Comparison of ENCODE assay signal across 2 cellular contexts in genomic region chr7:74690474-74690873, GRCh38.
TF ChIP-seq lines count a peak whose summit lies in the region.

No MANE protein-coding gene starts in this region.

TF ChIP-seq in GM23338, 12 proteins besides CTCF, POLR2A, EP300 and RAD21:
- TF ChIP-seq EZH2 (IDR thresholded peaks at IDR 0.05; ENCODE audit: low read depth, unreplicated experiment) = no peak
- TF ChIP-seq STAT1 (IDR thresholded peaks at IDR 0.05; ENCODE audit: unreplicated experiment) = no peak
- TF ChIP-seq ZNF114 (CRISPR knock-in tag; IDR thresholded peaks at IDR 0.05) = no peak
- no peak for TF ChIP-seq EZH2phosphoT487 (IDR thresholded peaks at IDR 0.05; ENCODE audit: unreplicated experiment)
- TF ChIP-seq REST (IDR thresholded peaks at IDR 0.05; ENCODE audit: unreplicated experiment) = no peak
- TF ChIP-seq, protein P1, sequence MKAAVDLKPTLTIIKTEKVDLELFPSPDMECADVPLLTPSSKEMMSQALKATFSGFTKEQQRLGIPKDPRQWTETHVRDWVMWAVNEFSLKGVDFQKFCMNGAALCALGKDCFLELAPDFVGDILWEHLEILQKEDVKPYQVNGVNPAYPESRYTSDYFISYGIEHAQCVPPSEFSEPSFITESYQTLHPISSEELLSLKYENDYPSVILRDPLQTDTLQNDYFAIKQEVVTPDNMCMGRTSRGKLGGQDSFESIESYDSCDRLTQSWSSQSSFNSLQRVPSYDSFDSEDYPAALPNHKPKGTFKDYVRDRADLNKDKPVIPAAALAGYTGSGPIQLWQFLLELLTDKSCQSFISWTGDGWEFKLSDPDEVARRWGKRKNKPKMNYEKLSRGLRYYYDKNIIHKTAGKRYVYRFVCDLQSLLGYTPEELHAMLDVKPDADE (IDR thresholded peaks at IDR 0.05) = no peak
- TF ChIP-seq, protein P2, sequence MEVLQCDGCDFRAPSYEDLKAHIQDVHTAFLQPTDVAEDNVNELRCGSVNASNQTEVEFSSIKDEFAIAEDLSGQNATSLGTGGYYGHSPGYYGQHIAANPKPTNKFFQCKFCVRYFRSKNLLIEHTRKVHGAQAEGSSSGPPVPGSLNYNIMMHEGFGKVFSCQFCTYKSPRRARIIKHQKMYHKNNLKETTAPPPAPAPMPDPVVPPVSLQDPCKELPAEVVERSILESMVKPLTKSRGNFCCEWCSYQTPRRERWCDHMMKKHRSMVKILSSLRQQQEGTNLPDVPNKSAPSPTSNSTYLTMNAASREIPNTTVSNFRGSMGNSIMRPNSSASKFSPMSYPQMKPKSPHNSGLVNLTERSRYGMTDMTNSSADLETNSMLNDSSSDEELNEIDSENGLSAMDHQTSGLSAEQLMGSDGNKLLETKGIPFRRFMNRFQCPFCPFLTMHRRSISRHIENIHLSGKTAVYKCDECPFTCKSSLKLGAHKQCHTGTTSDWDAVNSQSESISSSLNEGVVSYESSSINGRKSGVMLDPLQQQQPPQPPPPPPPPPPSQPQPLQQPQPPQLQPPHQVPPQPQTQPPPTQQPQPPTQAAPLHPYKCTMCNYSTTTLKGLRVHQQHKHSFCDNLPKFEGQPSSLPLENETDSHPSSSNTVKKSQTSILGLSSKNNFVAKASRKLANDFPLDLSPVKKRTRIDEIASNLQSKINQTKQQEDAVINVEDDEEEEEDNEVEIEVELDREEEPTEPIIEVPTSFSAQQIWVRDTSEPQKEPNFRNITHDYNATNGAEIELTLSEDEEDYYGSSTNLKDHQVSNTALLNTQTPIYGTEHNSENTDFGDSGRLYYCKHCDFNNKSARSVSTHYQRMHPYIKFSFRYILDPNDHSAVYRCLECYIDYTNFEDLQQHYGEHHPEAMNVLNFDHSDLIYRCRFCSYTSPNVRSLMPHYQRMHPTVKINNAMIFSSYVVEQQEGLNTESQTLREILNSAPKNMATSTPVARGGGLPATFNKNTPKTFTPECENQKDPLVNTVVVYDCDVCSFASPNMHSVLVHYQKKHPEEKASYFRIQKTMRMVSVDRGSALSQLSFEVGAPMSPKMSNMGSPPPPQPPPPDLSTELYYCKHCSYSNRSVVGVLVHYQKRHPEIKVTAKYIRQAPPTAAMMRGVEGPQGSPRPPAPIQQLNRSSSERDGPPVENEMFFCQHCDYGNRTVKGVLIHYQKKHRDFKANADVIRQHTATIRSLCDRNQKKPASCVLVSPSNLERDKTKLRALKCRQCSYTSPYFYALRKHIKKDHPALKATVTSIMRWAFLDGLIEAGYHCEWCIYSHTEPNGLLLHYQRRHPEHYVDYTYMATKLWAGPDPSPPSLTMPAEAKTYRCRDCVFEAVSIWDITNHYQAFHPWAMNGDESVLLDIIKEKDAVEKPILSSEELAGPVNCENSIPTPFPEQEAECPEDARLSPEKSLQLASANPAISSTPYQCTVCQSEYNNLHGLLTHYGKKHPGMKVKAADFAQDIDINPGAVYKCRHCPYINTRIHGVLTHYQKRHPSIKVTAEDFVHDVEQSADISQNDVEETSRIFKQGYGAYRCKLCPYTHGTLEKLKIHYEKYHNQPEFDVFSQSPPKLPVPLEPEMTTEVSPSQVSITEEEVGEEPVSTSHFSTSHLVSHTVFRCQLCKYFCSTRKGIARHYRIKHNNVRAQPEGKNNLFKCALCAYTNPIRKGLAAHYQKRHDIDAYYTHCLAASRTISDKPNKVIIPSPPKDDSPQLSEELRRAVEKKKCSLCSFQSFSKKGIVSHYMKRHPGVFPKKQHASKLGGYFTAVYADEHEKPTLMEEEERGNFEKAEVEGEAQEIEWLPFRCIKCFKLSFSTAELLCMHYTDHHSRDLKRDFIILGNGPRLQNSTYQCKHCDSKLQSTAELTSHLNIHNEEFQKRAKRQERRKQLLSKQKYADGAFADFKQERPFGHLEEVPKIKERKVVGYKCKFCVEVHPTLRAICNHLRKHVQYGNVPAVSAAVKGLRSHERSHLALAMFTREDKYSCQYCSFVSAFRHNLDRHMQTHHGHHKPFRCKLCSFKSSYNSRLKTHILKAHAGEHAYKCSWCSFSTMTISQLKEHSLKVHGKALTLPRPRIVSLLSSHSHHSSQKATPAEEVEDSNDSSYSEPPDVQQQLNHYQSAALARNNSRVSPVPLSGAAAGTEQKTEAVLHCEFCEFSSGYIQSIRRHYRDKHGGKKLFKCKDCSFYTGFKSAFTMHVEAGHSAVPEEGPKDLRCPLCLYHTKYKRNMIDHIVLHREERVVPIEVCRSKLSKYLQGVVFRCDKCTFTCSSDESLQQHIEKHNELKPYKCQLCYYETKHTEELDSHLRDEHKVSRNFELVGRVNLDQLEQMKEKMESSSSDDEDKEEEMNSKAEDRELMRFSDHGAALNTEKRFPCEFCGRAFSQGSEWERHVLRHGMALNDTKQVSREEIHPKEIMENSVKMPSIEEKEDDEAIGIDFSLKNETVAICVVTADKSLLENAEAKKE (CRISPR knock-in tag; IDR thresholded peaks at IDR 0.05) = no peak
- no peak for TF ChIP-seq CREB1 (CRISPR knock-in tag; IDR thresholded peaks at IDR 0.05; ENCODE audit: low read depth)
- no peak for TF ChIP-seq POLR2AphosphoS5 (IDR thresholded peaks at IDR 0.05; ENCODE audit: low read depth)
- no peak for TF ChIP-seq JUNB (IDR thresholded peaks at IDR 0.05; ENCODE audit: unreplicated experiment)
- TF ChIP-seq ZNF331 (CRISPR knock-in tag; IDR thresholded peaks at IDR 0.05; ENCODE audit: low read depth) = no peak
- no peak for TF ChIP-seq NANOG (IDR thresholded peaks at IDR 0.05; ENCODE audit: borderline replicate concordance)

TF ChIP-seq in WTC11, 78 proteins besides CTCF, POLR2A, EP300 and RAD21 (continued from another document):
- TF ChIP-seq RELA (CRISPR knock-in tag; IDR thresholded peaks at IDR 0.05; ENCODE audit: borderline replicate concordance) (no peak), MYBL2 (CRISPR knock-in tag; IDR thresholded peaks at IDR 0.05) (no peak), TP53 (CRISPR knock-in tag; IDR thresholded peaks at IDR 0.05) (no peak), FOXP4 (CRISPR knock-in tag; IDR thresholded peaks at IDR 0.05) (no peak), ZNF671 (CRISPR knock-in tag; IDR thresholded peaks at IDR 0.05) (no peak), ZNF263 (CRISPR knock-in tag; IDR thresholded peaks at IDR 0.05; ENCODE audit: low read depth) (no peak), ZBTB43 (CRISPR knock-in tag; IDR thresholded peaks at IDR 0.05) (no peak)
